Comparison of ENCODE assay signal across 20 cellular contexts in the genomic region with DNA sequence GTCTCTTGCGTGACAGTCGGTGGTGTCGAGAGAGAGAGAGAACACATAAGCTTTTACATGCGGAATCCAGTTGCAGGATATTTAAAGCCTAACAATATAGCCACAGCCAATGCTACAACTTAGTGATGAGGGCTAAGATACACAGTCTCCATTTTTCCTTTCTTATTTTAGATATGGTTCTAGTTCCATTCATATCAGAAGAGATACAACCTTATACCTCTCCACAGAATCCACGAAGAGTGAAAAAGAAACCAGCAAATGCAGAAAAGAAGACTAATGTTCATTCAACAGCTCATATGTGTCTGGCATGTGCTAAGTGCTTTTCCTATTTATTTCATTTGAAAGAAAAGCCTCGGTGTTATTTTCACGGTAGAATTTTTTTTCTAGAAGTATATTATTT.
DNase-seq lines count a peak whose midpoint lies in the region; ATAC-seq, FAIRE-seq and TF ChIP-seq lines count a peak whose summit lies in the region.
"Had no signal": no experiment of that assay in that cellular context is flagged by ENCODE, and none has a peak within 500 bp of the region (broad histone marks: within the 10 kb centered on the region; RNA-seq: fewer than 3 reads in every experiment).

No MANE protein-coding gene starts in this region.

- TF ChIP-seq POLR2A in A549 (IDR thresholded peaks at IDR 0.05; ENCODE audit: low read length), result no peak

- no peaks in the 10 kb centered on the region for H3F3A ChIP-seq in GM23338 (replicated peaks; ENCODE audit: low read depth)

- H3K4me2 ChIP-seq in A549 (peak overlapping the region; percentile 28; the same call in 1 of the 3 replicates), GM23338 (no peak overlapping the region)

- no peak overlapping the region for H3K27ac ChIP-seq in A549
- H3K27ac ChIP-seq in GM23338 (ENCODE audit: low read depth), result no peak overlapping the region
- H3K27ac ChIP-seq: GM23248 had no signal

- H3K36me3 ChIP-seq in GM23338 (ENCODE audit: insufficient read depth), result no peaks in the 10 kb centered on the region
- H3K36me3 ChIP-seq: BE2C had no signal

- peak; percentile 9 for ATAC-seq in activated CD8-positive, alpha-beta memory T cell treated with anti-CD3 and anti-CD28 coated beads, Interleukin-2, amount 10 ng/mL, durations not matched to agents 7 days and 5 days
- ATAC-seq in A549 (no peak), GM23338 (no peak)
- ATAC-seq: HCT116 had no signal

- no peaks in the 10 kb centered on the region for H3K9me2 ChIP-seq in GM23338 (ENCODE audit: insufficient read depth)

- POLR2A ChIA-PET in A549 (lab: Yijun Ruan, JAX) (no interaction called here), HEK293T (lab: Yijun Ruan, JAX) (no interaction called here)

- H3K27me3 Mint-ChIP-seq in activated CD8-positive, alpha-beta memory T cell treated with anti-CD3 and anti-CD28 coated beads, Interleukin-2, amount 10 ng/mL, durations not matched to agents 7 days and 5 days, result no peaks in the 10 kb centered on the region
- H3K27me3 Mint-ChIP-seq in GM23338 (ENCODE audit: insufficient read depth, low read depth, poor library complexity), result no peaks in the 10 kb centered on the region
- peaks cover 11% of the 10 kb centered on the region for H3K27me3 Mint-ChIP-seq in glutamatergic neuron (ENCODE audit: unreplicated experiment)
- H3K27me3 Mint-ChIP-seq: CD4-positive, CD25-positive, alpha-beta regulatory T cell; CD8-positive, alpha-beta memory T cell had no signal

- WGBS in A549 (ENCODE audit: missing lambda C conversion rate), result 12% methylated on average over 7 of the region's 7 CpGs

- H3K9me3 Mint-ChIP-seq in activated CD8-positive, alpha-beta memory T cell treated with anti-CD3 and anti-CD28 coated beads, Interleukin-2, amount 10 ng/mL, durations not matched to agents 7 days and 5 days (ENCODE audit: low read depth), result no peaks in the 10 kb centered on the region
- H3K9me3 Mint-ChIP-seq in GM23338 (no peaks in the 10 kb centered on the region), glutamatergic neuron (ENCODE audit: unreplicated experiment) (peaks cover 4% of the 10 kb centered on the region)
- H3K9me3 Mint-ChIP-seq: CD4-positive, CD25-positive, alpha-beta regulatory T cell; CD8-positive, alpha-beta memory T cell had no signal

- no peaks in the 10 kb centered on the region for H3K79me2 ChIP-seq in GM23338 (replicated peaks; ENCODE audit: insufficient read depth)

- peaks cover 18% of the 10 kb centered on the region for H3K4me1 Mint-ChIP-seq in activated CD8-positive, alpha-beta memory T cell treated with anti-CD3 and anti-CD28 coated beads, Interleukin-2, amount 10 ng/mL, durations not matched to agents 7 days and 5 days
- no peaks in the 10 kb centered on the region for H3K4me1 Mint-ChIP-seq in GM23338
- peaks cover 39% of the 10 kb centered on the region for H3K4me1 Mint-ChIP-seq in glutamatergic neuron (ENCODE audit: low read depth, unreplicated experiment)

- peak overlapping the region; percentile 63; the same call in 1 of the 2 replicates for H2AFZ ChIP-seq in GM23338
- H2AFZ ChIP-seq: GM23248 had no signal

- TF ChIP-seq RAD21 in A549 (conservative IDR thresholded peaks at IDR 0.05 in 1 of 2, IDR thresholded peaks at IDR 0.05 in 1 of 2), result no peak

- TF ChIP-seq EP300 in A549 (IDR thresholded peaks at IDR 0.05), result no peak

- no peak overlapping the region for H3K4me3 ChIP-seq in A549
- no peak overlapping the region for H3K4me3 ChIP-seq in GM23338
- H3K4me3 ChIP-seq: GM23248 had no signal

- no peak overlapping the region for H3K4me3 Mint-ChIP-seq in activated CD8-positive, alpha-beta memory T cell treated with anti-CD3 and anti-CD28 coated beads, Interleukin-2, amount 10 ng/mL, durations not matched to agents 7 days and 5 days
- no peak overlapping the region for H3K4me3 Mint-ChIP-seq in GM23338
- H3K4me3 Mint-ChIP-seq in glutamatergic neuron (ENCODE audit: unreplicated experiment), result peak overlapping the region; percentile 35
- H3K4me3 Mint-ChIP-seq: CD8-positive, alpha-beta memory T cell had no signal

- no peaks in the 10 kb centered on the region for H3K36me3 Mint-ChIP-seq in activated CD8-positive, alpha-beta memory T cell treated with anti-CD3 and anti-CD28 coated beads, Interleukin-2, amount 10 ng/mL, durations not matched to agents 7 days and 5 days
- H3K36me3 Mint-ChIP-seq in GM23338 (ENCODE audit: low read depth) (no peaks in the 10 kb centered on the region; the same call in 2 of the 3 replicates), glutamatergic neuron (ENCODE audit: unreplicated experiment) (no peaks in the 10 kb centered on the region)
- H3K36me3 Mint-ChIP-seq: CD4-positive, CD25-positive, alpha-beta regulatory T cell; CD8-positive, alpha-beta memory T cell had no signal

- no peaks in the 10 kb centered on the region for H3K27me3 ChIP-seq in GM23338 (ENCODE audit: insufficient read depth)
- H3K27me3 ChIP-seq: BE2C had no signal

- CTCF ChIA-PET in activated CD8-positive, alpha-beta memory T cell treated with anti-CD3 and anti-CD28 coated beads, Interleukin-2, amount 10 ng/mL, durations not matched to agents 7 days and 5 days (lab: Charles Lee), result no interaction called here
- CTCF ChIA-PET in A549 (lab: Yijun Ruan, JAX) (no interaction called here), HEK293T (lab: Yijun Ruan, JAX) (no interaction called here)

- H3K9me3 ChIP-seq in A549, result no peaks in the 10 kb centered on the region
- H3K9me3 ChIP-seq: BE2C had no signal

- FAIRE-seq in A549 (lab: Jason Lieb, UNC), result no peak
- FAIRE-seq: GM12891, GM19239 had no signal

- TF ChIP-seq CTCF in A549 (IDR thresholded peaks at IDR 0.05), result no peak
- TF ChIP-seq CTCF in GM23338 (conservative IDR thresholded peaks at IDR 0.05; ENCODE audit: low read depth in 2 of 2), result no peak
- no peak for TF ChIP-seq CTCF in glutamatergic neuron (IDR thresholded peaks at IDR 0.05; ENCODE audit: partially characterized antibody, unreplicated experiment)

- no peak overlapping the region for H3K27ac Mint-ChIP-seq in activated CD8-positive, alpha-beta memory T cell treated with anti-CD3 and anti-CD28 coated beads, Interleukin-2, amount 10 ng/mL, durations not matched to agents 7 days and 5 days
- no peak overlapping the region for H3K27ac Mint-ChIP-seq in GM23338
- peak overlapping the region; percentile 90 for H3K27ac Mint-ChIP-seq in glutamatergic neuron (ENCODE audit: unreplicated experiment)
- H3K27ac Mint-ChIP-seq: CD4-positive, CD25-positive, alpha-beta regulatory T cell; CD8-positive, alpha-beta memory T cell had no signal

- no peaks in the 10 kb centered on the region for H4K20me1 ChIP-seq in GM23338 (replicated peaks; ENCODE audit: insufficient read depth)

- no peaks in the 10 kb centered on the region for H3K4me1 ChIP-seq in A549
- H3K4me1 ChIP-seq in GM23338 (ENCODE audit: insufficient read depth), result no peaks in the 10 kb centered on the region
- H3K4me1 ChIP-seq: BE2C had no signal

- no peak for DNase-seq in activated CD8-positive, alpha-beta memory T cell treated with anti-CD3 and anti-CD28 coated beads, Interleukin-2, amount 10 ng/mL, durations not matched to agents 7 days and 5 days
- no peak for DNase-seq in activated CD8-positive, alpha-beta memory T cell treated with anti-CD3 and anti-CD28 coated beads, Interleukin-2, amount 50 U/mL, for 4 hours
- no peak for DNase-seq in A549 (ENCODE audit: low read depth in 1 of 2, low spot score in 1 of 2)
- no peak for DNase-seq in GM23338 (ENCODE audit: low spot score)
- DNase-seq in glutamatergic neuron, result no peak
- no peak for DNase-seq in germinal center (ENCODE audit: low spot score)
- no peak for DNase-seq in HEK293T (ENCODE audit: extremely low spot score)
- DNase-seq: ACHN; BE2C; C1 segment of cervical spinal cord; CD4-positive, CD25-positive, alpha-beta regulatory T cell; CD8-positive, alpha-beta memory T cell; COR-L47; DMS 273 treated with DMSO at 0.1 percent for 48 hours; DMS53; GM23248; H7 had no signal

TF ChIP-seq in A549, 52 proteins besides CTCF, POLR2A, EP300 and RAD21 (continues in another document):
- TF ChIP-seq, protein P1, sequence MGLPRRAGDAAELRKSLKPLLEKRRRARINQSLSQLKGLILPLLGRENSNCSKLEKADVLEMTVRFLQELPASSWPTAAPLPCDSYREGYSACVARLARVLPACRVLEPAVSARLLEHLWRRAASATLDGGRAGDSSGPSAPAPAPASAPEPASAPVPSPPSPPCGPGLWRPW (IDR thresholded peaks at IDR 0.05), result no peak
- no peak for TF ChIP-seq ZNF302 (CRISPR knock-in tag; IDR thresholded peaks at IDR 0.05)
- TF ChIP-seq BHLHE40 (IDR thresholded peaks at IDR 0.05; ENCODE audit: low read depth, low read length), result no peak

TF ChIP-seq in HEK293T, 16 proteins besides CTCF, POLR2A, EP300 and RAD21:
- no peak for TF ChIP-seq FOXK2 (IDR thresholded peaks at IDR 0.05)
- no peak for TF ChIP-seq FOXM1 (IDR thresholded peaks at IDR 0.05; ENCODE audit: borderline replicate concordance)
- TF ChIP-seq ZNF384 (IDR thresholded peaks at IDR 0.05), result no peak
- TF ChIP-seq NFRKB (IDR thresholded peaks at IDR 0.05), result no peak
- TF ChIP-seq BHLHE40 (IDR thresholded peaks at IDR 0.05; ENCODE audit: borderline replicate concordance), result no peak
- no peak for TF ChIP-seq FOXA1 (IDR thresholded peaks at IDR 0.05)
- TF ChIP-seq SUZ12 (IDR thresholded peaks at IDR 0.05), result no peak
- no peak for TF ChIP-seq ELF4 (IDR thresholded peaks at IDR 0.05)
- TF ChIP-seq HDGF (IDR thresholded peaks at IDR 0.05; ENCODE audit: borderline replicate concordance), result no peak
- no peak for TF ChIP-seq TARDBP (IDR thresholded peaks at IDR 0.05)
- TF ChIP-seq CTBP1 (IDR thresholded peaks at IDR 0.05; ENCODE audit: borderline replicate concordance), result no peak
- TF ChIP-seq, protein P2, sequence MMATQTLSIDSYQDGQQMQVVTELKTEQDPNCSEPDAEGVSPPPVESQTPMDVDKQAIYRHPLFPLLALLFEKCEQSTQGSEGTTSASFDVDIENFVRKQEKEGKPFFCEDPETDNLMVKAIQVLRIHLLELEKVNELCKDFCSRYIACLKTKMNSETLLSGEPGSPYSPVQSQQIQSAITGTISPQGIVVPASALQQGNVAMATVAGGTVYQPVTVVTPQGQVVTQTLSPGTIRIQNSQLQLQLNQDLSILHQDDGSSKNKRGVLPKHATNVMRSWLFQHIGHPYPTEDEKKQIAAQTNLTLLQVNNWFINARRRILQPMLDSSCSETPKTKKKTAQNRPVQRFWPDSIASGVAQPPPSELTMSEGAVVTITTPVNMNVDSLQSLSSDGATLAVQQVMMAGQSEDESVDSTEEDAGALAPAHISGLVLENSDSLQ (IDR thresholded peaks at IDR 0.05), result no peak
- TF ChIP-seq SP1 (IDR thresholded peaks at IDR 0.05), result no peak
- TF ChIP-seq L3MBTL2 (conservative IDR thresholded peaks at IDR 0.05), result no peak
- TF ChIP-seq ARNT (IDR thresholded peaks at IDR 0.05), result no peak
- TF ChIP-seq LEF1 (IDR thresholded peaks at IDR 0.05; ENCODE audit: borderline replicate concordance), result no peak
TF ChIP-seq in HEK293T: peak in this region for 0.
